ENCODE assay signal across 8 cellular contexts in the genomic region with DNA sequence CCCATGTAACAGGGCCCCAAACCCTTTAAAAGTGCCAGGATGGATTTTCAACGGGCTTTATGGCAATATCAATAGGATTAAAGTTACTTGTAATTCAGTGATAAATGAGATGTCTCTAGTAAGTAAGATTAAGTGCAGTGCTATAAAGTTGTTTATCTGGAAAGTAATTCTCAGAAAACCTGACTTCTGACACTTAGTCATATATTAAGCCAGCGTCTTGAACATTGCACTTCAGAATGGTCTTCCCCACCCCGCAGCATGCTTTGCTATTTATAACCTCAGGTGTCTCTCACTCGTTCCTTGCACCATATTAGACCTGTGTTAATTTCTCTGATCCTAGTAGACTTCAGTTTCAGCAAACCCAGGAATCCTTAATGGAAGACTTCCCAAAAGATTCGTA. TPM values are rescaled to one million over a fixed set of nuclear protein-coding genes. Genes with fewer than 3 reads are reported as not detected.
DNase-seq lines count a peak whose midpoint lies in the region; ATAC-seq and TF ChIP-seq lines count a peak whose summit lies in the region.

No MANE protein-coding gene starts in this region.

- H3K36me3 ChIP-seq in BLaER1 treated with 17β-estradiol and CSF1 and Interleukin-3, amounts not matched to agents 10 nM and 100 nM = peaks cover 0 to 18% (median 0%) of the 10 kb centered on the region in 11 experiments; a peak in 6 of 22 replicates
- no peaks in the 10 kb centered on the region for H3K36me3 ChIP-seq in MM.1S (replicated peaks; ENCODE audit: insufficient read depth, low read length)

- H3K79me2 ChIP-seq in MM.1S (ENCODE audit: low read length) = peaks cover 40% of the 10 kb centered on the region

- no peak overlapping the region for H2AFZ ChIP-seq in MM.1S (ENCODE audit: low read length)

- H3K9ac ChIP-seq in BLaER1 treated with 17β-estradiol and CSF1 and Interleukin-3, amounts not matched to agents 10 nM and 100 nM = peak overlapping the region in 3 of 11 experiments; percentile 91 to 96 (median 91); a peak in 5 of 22 replicates
- H3K9ac ChIP-seq in MM.1S (ENCODE audit: low read length) = peak overlapping the region; percentile 96

- H3K4me2 ChIP-seq in BLaER1 treated with 17β-estradiol and CSF1 and Interleukin-3, amounts not matched to agents 10 nM and 100 nM = peak overlapping the region in 10 of 11 experiments; percentile 88 to 100 (median 99); a peak in 13 of 22 replicates
- H3K4me2 ChIP-seq in MM.1S (ENCODE audit: low read depth, low read length) = peak overlapping the region; percentile 91

- no peaks in the 10 kb centered on the region for H3K9me2 ChIP-seq in MM.1S (replicated peaks; ENCODE audit: insufficient read depth, low read length)

- DNase-seq in MM.1S (peak; percentile 37), epithelial cell of esophagus (ENCODE audit: low read depth) (no peak), omental fat pad (ENCODE audit: low spot score) (no peak), NCI-H446 (lab: John Stamatoyannopoulos, UW) (no peak), HUDEP-2 (lab: John Stamatoyannopoulos, UW; ENCODE audit: unreplicated experiment in 76 of 76) (no peak)

- peaks cover 29% of the 10 kb centered on the region for H3F3A ChIP-seq in MM.1S (ENCODE audit: insufficient read depth, low read length)

- H4K20me1 ChIP-seq in BLaER1 treated with 17β-estradiol and CSF1 and Interleukin-3, amounts not matched to agents 10 nM and 100 nM = peaks cover 0 to 25% (median 5%) of the 10 kb centered on the region in 11 experiments; a peak in 11 of 22 replicates
- 0 out of 2 replicates have a peak, but pooled peaks cover 4% of the 10 kb centered on the region for H4K20me1 ChIP-seq in MM.1S (ENCODE audit: insufficient read depth, low read length)

- peak overlapping the region in 3 of 10 experiments; percentile 86 to 94 (median 89); a peak in 6 of 20 replicates for H3K4me3 ChIP-seq in BLaER1 treated with 17β-estradiol and CSF1 and Interleukin-3, amounts not matched to agents 10 nM and 100 nM
- H3K4me3 ChIP-seq in MM.1S (ENCODE audit: low read length) (peak overlapping the region; percentile 78), epithelial cell of esophagus (ENCODE audit: low read length) (peak overlapping the region; percentile 78)

- ATAC-seq in omental fat pad (ENCODE audit: low FRiP score) (peak; percentile 4), HG02623 (IDR thresholded peaks at IDR 0.05; ENCODE audit: unreplicated experiment) (no peak), HG02571 (IDR thresholded peaks at IDR 0.05; ENCODE audit: unreplicated experiment) (no peak)

- H3K27ac ChIP-seq in BLaER1 treated with 17β-estradiol and CSF1 and Interleukin-3, amounts not matched to agents 10 nM and 100 nM = peak overlapping the region in 1 of 11 experiments; percentile 91; a peak in 3 of 22 replicates
- peak overlapping the region; percentile 93 for H3K27ac ChIP-seq in MM.1S (ENCODE audit: low read length)

- no peak for TF ChIP-seq CTCF in MM.1S (IDR thresholded peaks at IDR 0.05; ENCODE audit: low read length)
- no peak for TF ChIP-seq CTCF in epithelial cell of esophagus (IDR thresholded peaks at IDR 0.05; ENCODE audit: insufficient read depth, low read depth, low read length, missing control alignments)
- TF ChIP-seq CTCF in omental fat pad (IDR thresholded peaks at IDR 0.05) = no peak

- peaks cover 0 to 43% (median 39%) of the 10 kb centered on the region in 11 experiments; a peak in 18 of 22 replicates for H3K27me3 ChIP-seq in BLaER1 treated with 17β-estradiol and CSF1 and Interleukin-3, amounts not matched to agents 10 nM and 100 nM
- H3K27me3 ChIP-seq in MM.1S (replicated peaks; ENCODE audit: insufficient read depth, low read length) = no peaks in the 10 kb centered on the region

- H3K9me3 ChIP-seq in BLaER1 treated with 17β-estradiol and CSF1 and Interleukin-3, amounts not matched to agents 10 nM and 100 nM (replicated peaks in 1 of 11) = no peaks in the 10 kb centered on the region
- H3K9me3 ChIP-seq in MM.1S (replicated peaks; ENCODE audit: insufficient read depth, low read length) = no peaks in the 10 kb centered on the region

- peaks cover 14 to 54% (median 23%) of the 10 kb centered on the region in 10 experiments for H3K4me1 ChIP-seq in BLaER1 treated with 17β-estradiol and CSF1 and Interleukin-3, amounts not matched to agents 10 nM and 100 nM
- H3K4me1 ChIP-seq in MM.1S (ENCODE audit: low read length) = 0 out of 2 replicates have a peak, but pooled peaks cover 3% of the 10 kb centered on the region

RNA-seq across cellular contexts. Expression of a gene that starts 2.1 kb away (rescaled TPM):
- 10 to 100 TPM; 49.8 to 83.6 (median 67.8) TPM for total RNA-seq in omental fat pad
